In the genomic region with DNA sequence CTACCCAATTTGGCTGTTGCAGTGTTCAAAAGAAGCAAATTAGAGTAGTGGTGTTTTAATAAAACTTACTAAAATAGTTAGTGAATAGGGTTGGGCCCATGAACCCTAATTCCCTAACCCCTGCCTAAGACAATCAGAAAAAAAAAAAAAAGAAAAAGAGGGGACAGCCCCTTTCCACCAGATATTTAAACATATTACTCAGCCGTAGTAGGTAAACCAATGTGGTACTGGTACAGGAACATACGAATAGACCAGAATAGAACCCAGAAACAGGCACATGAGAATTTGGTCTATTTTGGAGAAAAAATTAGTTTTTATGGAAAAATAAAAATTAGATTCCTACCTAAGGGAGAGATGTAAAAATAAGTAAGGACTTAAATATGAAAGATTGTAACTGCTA, we compare ENCODE assay signal across 39 cellular contexts. TPM values are rescaled to one million over a fixed set of nuclear protein-coding genes. Genes with fewer than 3 reads are reported as not detected.
"Had no signal": no experiment of that assay in that cellular context is flagged by ENCODE, and none has a peak within 500 bp of the region (broad histone marks: within the 10 kb centered on the region; RNA-seq: fewer than 3 reads in every experiment).

No MANE protein-coding gene starts in this region.

- H3K27me3 Mint-ChIP-seq: activated naive CD4-positive, alpha-beta T cell treated with anti-CD3 and anti-CD28 coated beads, Interleukin-2, amount 50 U/mL, for 24 hours had no signal

- H3K27ac Mint-ChIP-seq: activated CD4-positive, alpha-beta T cell treated with anti-CD3 and anti-CD28 coated beads, Interleukin-2, amount 10 ng/mL, durations not matched to agents 7 days and 5 days; activated CD8-positive, alpha-beta memory T cell treated with anti-CD3 and anti-CD28 coated beads, Interleukin-2, amount 10 ng/mL, durations not matched to agents 7 days and 5 days; activated naive CD4-positive, alpha-beta T cell treated with anti-CD3 and anti-CD28 coated beads, Interleukin-2, amount 50 U/mL, for 24 hours; IgD-negative memory B cell had no signal

- H3K9me3 ChIP-seq: MG63 had no signal

- H3K4me3 ChIP-seq: MG63, PC-9 had no signal

- H3K36me3 Mint-ChIP-seq: activated CD8-positive, alpha-beta memory T cell treated with anti-CD3 and anti-CD28 coated beads, Interleukin-2, amount 10 ng/mL, durations not matched to agents 7 days and 5 days; activated naive CD4-positive, alpha-beta T cell treated with anti-CD3 and anti-CD28 coated beads, Interleukin-2, amount 50 U/mL, for 24 hours; IgD-negative memory B cell had no signal

- H3K27ac ChIP-seq: brain microvascular endothelial cell, PC-9, WERI-Rb-1 had no signal

- H3K4me3 Mint-ChIP-seq: activated CD4-positive, alpha-beta T cell treated with anti-CD3 and anti-CD28 coated beads, Interleukin-2, amount 10 ng/mL, durations not matched to agents 7 days and 5 days; activated CD8-positive, alpha-beta memory T cell treated with anti-CD3 and anti-CD28 coated beads, Interleukin-2, amount 10 ng/mL, durations not matched to agents 7 days and 5 days; activated naive CD4-positive, alpha-beta T cell treated with anti-CD3 and anti-CD28 coated beads, Interleukin-2, amount 50 U/mL, for 24 hours; IgD-negative memory B cell had no signal

- H3K9me3 Mint-ChIP-seq: activated CD4-positive, alpha-beta T cell treated with anti-CD3 and anti-CD28 coated beads, Interleukin-2, amount 10 ng/mL, durations not matched to agents 7 days and 5 days; activated naive CD4-positive, alpha-beta T cell treated with anti-CD3 and anti-CD28 coated beads, Interleukin-2, amount 50 U/mL, for 24 hours; IgD-negative memory B cell had no signal

- DNase-seq: activated CD4-positive, alpha-beta T cell treated with anti-CD3 and anti-CD28 coated beads for 1 hour; activated CD4-positive, alpha-beta T cell treated with anti-CD3 and anti-CD28 coated beads, Interleukin-2, amount 10 ng/mL, durations not matched to agents 7 days and 5 days; activated CD4-positive, alpha-beta T cell treated with anti-CD3 and anti-CD28 coated beads, Interleukin-2, amount 50 U/mL, for 48 hours; activated CD4-positive, CD25-positive, alpha-beta regulatory T cell; activated CD8-positive, alpha-beta memory T cell treated with anti-CD3 and anti-CD28 coated beads for 24 hours; activated CD8-positive, alpha-beta memory T cell treated with anti-CD3 and anti-CD28 coated beads, Interleukin-2, amount 10 ng/mL, durations not matched to agents 7 days and 5 days; activated CD8-positive, alpha-beta memory T cell treated with anti-CD3 and anti-CD28 coated beads, Interleukin-2, amount 50 U/mL, for 48 hours; activated effector memory CD4-positive, alpha-beta T cell treated with anti-CD3 and anti-CD28 coated beads, Interleukin-2, amount 50 U/mL, for 16 hours; activated naive CD4-positive, alpha-beta T cell; activated T-cell treated with anti-CD3 and anti-CD28 coated beads, Interleukin-2, amount 50 U/mL, for 48 hours; amniotic stem cell; aorta; brain microvascular endothelial cell; central memory CD4-positive, alpha-beta T cell; Karpas-422; KBM-7; MG63; NCI-H1048; NCI-H1105 treated with DMSO at 0.1 percent for 48 hours; NCI-H1436 treated with DMSO at 0.1 percent for 48 hours; NCI-H187; NCI-H2029 treated with DMSO at 0.1 percent for 48 hours; NCI-H2107; NCI-H2171; NCI-H510A; NCI-H526; NCI-H748 treated with DMSO at 0.1 percent for 48 hours; NK-92 treated with Interleukin-12 subunit alpha and Interleukin-12 subunit beta, amount 100 ng/mL, for 24 hours; Right ventricle myocardium superior; SW 1271; T-helper 1 cell; T-helper 2 cell; T1000; WERI-Rb-1 had no signal

- H3K27me3 ChIP-seq: brain microvascular endothelial cell, MG63 had no signal

- H3K36me3 ChIP-seq: brain microvascular endothelial cell, MG63, WERI-Rb-1 had no signal

- ATAC-seq: activated CD8-positive, alpha-beta memory T cell treated with anti-CD3 and anti-CD28 coated beads, Interleukin-2, amount 10 ng/mL, durations not matched to agents 7 days and 5 days had no signal

- H3K4me2 ChIP-seq: PC-9 had no signal

RNA-seq across cellular contexts. Expression of a gene that starts 38.6 kb away (rescaled TPM):
- total RNA-seq: activated CD4-positive, alpha-beta T cell treated with anti-CD3 and anti-CD28 coated beads, Interleukin-2, amount 10 ng/mL, durations not matched to agents 7 days and 5 days; activated CD8-positive, alpha-beta memory T cell treated with anti-CD3 and anti-CD28 coated beads, Interleukin-2, amount 10 ng/mL, durations not matched to agents 7 days and 5 days; cerebellum; OCI-LY7; Right ventricle myocardium superior had no signal
- polyA plus RNA-seq: aorta, IgD-negative memory B cell had no signal
